9 cellular contexts compared by ENCODE assay signal in genomic region chr20:46128310-46129151, GRCh38. TPM values are rescaled to one million over a fixed set of nuclear protein-coding genes. Genes with fewer than 3 reads are reported as not detected.
DNase-seq lines count a peak whose midpoint lies in the region; ATAC-seq and TF ChIP-seq lines count a peak whose summit lies in the region.
"Had no signal": no experiment of that assay in that cellular context is flagged by ENCODE, and none has a peak within 500 bp of the region (broad histone marks: within the 10 kb centered on the region; RNA-seq: fewer than 3 reads in every experiment).

No MANE protein-coding gene starts in this region.

- ATAC-seq in left lobe of liver (peak; percentile 64), GM18861 (IDR thresholded peaks at IDR 0.05; ENCODE audit: unreplicated experiment) (no peak)

- peaks cover 11 to 24% of the 10 kb centered on the region in 2 donors for H3K36me3 Mint-ChIP-seq in CD14-positive monocyte

- no peak overlapping the region for H3K27ac ChIP-seq in ascending aorta
- H3K27ac ChIP-seq: epithelial cell of prostate had no signal

- peaks cover 4% of the 10 kb centered on the region for H3K4me1 Mint-ChIP-seq in CD14-positive monocyte

- H3K4me3 Mint-ChIP-seq in CD14-positive monocyte = no peak overlapping the region

- no peak overlapping the region for H3K27ac Mint-ChIP-seq in CD14-positive monocyte

- H3K9me3 ChIP-seq in ascending aorta = no peaks in the 10 kb centered on the region

- TF ChIP-seq CTCF in CD14-positive monocyte (IDR thresholded peaks at IDR 0.05) = peak; percentile 63
- peak in 2 of 3 experiments; percentile 51 to 62 for TF ChIP-seq CTCF in ascending aorta (IDR thresholded peaks at IDR 0.05)

- H3K4me3 ChIP-seq in ascending aorta = no peak overlapping the region

- no peak for DNase-seq in CD14-positive monocyte (ENCODE audit: low spot score)
- peak; percentile 43 for DNase-seq in HT-29 (ENCODE audit: low spot score)
- no peak for DNase-seq in ascending aorta (ENCODE audit: low spot score in 2 of 2)
- no peak for DNase-seq in left lobe of liver (ENCODE audit: low spot score)
- no peak for DNase-seq in A172 (ENCODE audit: low spot score)
- no peak for DNase-seq in RPMI8226
- DNase-seq in hippocampal formation (lab: John Stamatoyannopoulos, UW) = no peak

- peaks cover 28 to 45% (median 31%) of the 10 kb centered on the region in 3 donors for H3K27me3 Mint-ChIP-seq in CD14-positive monocyte (ENCODE audit: low read depth in 3 of 3)

- H3K27me3 ChIP-seq in ascending aorta = no peaks in the 10 kb centered on the region

- intact Hi-C loops in CD14-positive monocyte (cut with micrococcal nuclease) (no loop called here), ascending aorta (cut with DNase I) (no loop called here)

- peaks cover 3 to 23% of the 10 kb centered on the region in 2 donors for H3K36me3 ChIP-seq in ascending aorta

- H3K4me1 ChIP-seq in ascending aorta = peaks cover 0 to 14% of the 10 kb centered on the region in 2 donors

- H3K9me3 Mint-ChIP-seq in CD14-positive monocyte = peaks cover 0 to 2% (median 0%) of the 10 kb centered on the region in 7 donors

RNA-seq across cellular contexts. Expression of gene CD40, which starts 10.4 kb away (rescaled TPM):
- polyA plus RNA-seq in CD14-positive monocyte = 10 to 100 TPM; 14.4 to 26.1 TPM
- not detected in 2 replicates for total RNA-seq in HT-29 (2014; rRNA removed; shearing (Covaris generic))
- total RNA-seq in ascending aorta (34.7 TPM), left lobe of liver (6.6 TPM)
- not detected in 2 replicates for total RNA-seq in A172 (2014; rRNA removed; shearing (Covaris generic))

RNA-seq across cellular contexts. Expression of gene NCOA5, which starts 38.8 kb away (rescaled TPM):
- 1 to 10 TPM; 4.5 to 6.0 TPM for polyA plus RNA-seq in CD14-positive monocyte
- 20.3 and 21.0 TPM in 2 replicates for total RNA-seq in HT-29 (2014; rRNA removed; shearing (Covaris generic))
- total RNA-seq in ascending aorta (70.4 TPM), left lobe of liver (8.2 TPM)
- 31.2 and 40.3 TPM in 2 replicates for total RNA-seq in A172 (2014; rRNA removed; shearing (Covaris generic))
